ENCODE assay signal across 18 cellular contexts in the genomic region with DNA sequence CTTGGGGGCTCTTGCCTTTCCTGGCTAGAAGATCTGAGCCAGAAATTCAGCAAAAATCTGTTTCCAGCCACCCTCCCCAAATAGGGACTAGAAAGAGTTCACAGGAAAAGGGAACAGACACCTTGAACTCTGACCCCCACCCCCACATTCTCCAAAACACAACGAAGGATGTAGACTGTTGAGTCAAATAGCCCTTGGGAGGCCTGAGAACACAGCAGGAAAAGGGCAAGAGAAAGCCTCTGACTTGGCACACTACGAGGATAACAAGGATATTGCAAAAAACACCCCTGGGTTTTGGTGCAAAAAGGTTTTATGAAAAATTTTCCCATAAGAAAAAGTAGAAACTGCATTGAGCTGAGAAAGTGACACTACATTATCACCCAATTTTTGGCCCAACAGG. TPM values are rescaled to one million over a fixed set of nuclear protein-coding genes. Genes with fewer than 3 reads are reported as not detected.
A peak's percentile ranks its signal among the peaks of the same experiment; 100 is the strongest.
DNase-seq lines count a peak whose midpoint lies in the region; ATAC-seq and TF ChIP-seq lines count a peak whose summit lies in the region.
"Had no signal": no experiment of that assay in that cellular context is flagged by ENCODE, and none has a peak within 500 bp of the region (broad histone marks: within the 10 kb centered on the region; RNA-seq: fewer than 3 reads in every experiment).

No MANE protein-coding gene starts in this region.

- H3K9ac ChIP-seq in smooth muscle cell (ENCODE audit: low read depth) = no peak overlapping the region

- peaks cover 35% of the 10 kb centered on the region for H4K20me1 ChIP-seq in smooth muscle cell (ENCODE audit: low read depth)

- H2AFZ ChIP-seq in smooth muscle cell (ENCODE audit: low read depth) = no peak overlapping the region

- H3K9me3 ChIP-seq in HEK293 (ENCODE audit: control insufficient read depth, insufficient read depth, low read depth, low read length) = no peaks in the 10 kb centered on the region
- no peaks in the 10 kb centered on the region for H3K9me3 ChIP-seq in smooth muscle cell (replicated peaks; ENCODE audit: low read depth)
- H3K9me3 ChIP-seq: body of pancreas had no signal

- H3K36me3 ChIP-seq in HEK293 (ENCODE audit: control insufficient read depth in 2 of 2, insufficient read depth in 1 of 2, low read length in 2 of 2) (peaks cover 6 to 58% of the 10 kb centered on the region in 2 experiments; a peak in 2 of 3 replicates), smooth muscle cell (ENCODE audit: low read depth) (peaks cover 9% of the 10 kb centered on the region)

- peaks cover 25% of the 10 kb centered on the region for H3K79me2 ChIP-seq in smooth muscle cell (ENCODE audit: low read depth)

- no peaks in the 10 kb centered on the region for H3K27me3 ChIP-seq in smooth muscle cell (ENCODE audit: low read depth)
- H3K27me3 ChIP-seq: body of pancreas had no signal

- POLR2A ChIA-PET in HEK293 (lab: Yijun Ruan, JAX) = interaction anchor here (0.6 kb wide), 1 partner anchor 66 kb away, joined by 7 read pairs; no protein-coding TSS in a partner anchor

- peaks cover 11% of the 10 kb centered on the region for H3F3A ChIP-seq in smooth muscle cell (ENCODE audit: low read depth)

- H3K4me2 ChIP-seq in smooth muscle cell = no peak overlapping the region

- H3K27ac ChIP-seq in HEK293 (ENCODE audit: extremely low read depth, low read depth, low read length) (no peak overlapping the region), VCaP (peak overlapping the region; percentile 95; the same call in 1 of the 2 replicates), smooth muscle cell (ENCODE audit: low read depth) (peak overlapping the region; percentile 83)

- DNase-seq in fibroblast of the aortic adventitia (ENCODE audit: low read depth) (peak; percentile 9), smooth muscle cell (lab: John Stamatoyannopoulos, UW; ENCODE audit: unreplicated experiment) (no peak), OCI-M2 (lab: John Stamatoyannopoulos, UW; ENCODE audit: unreplicated experiment) (no peak)
- DNase-seq: activated CD4-positive, alpha-beta T cell treated with anti-CD3 and anti-CD28 coated beads, Interleukin-2, amount 50 U/mL, for 1 hour; activated effector memory CD4-positive, alpha-beta T cell treated with Interleukin-2 at 50 U/mL for 16 hours; effector CD8-positive, alpha-beta T cell; foreskin melanocyte; HCEC 1CT; SHP77 treated with DMSO at 0.1 percent for 48 hours; small intestine; stimulated activated naive CD4-positive, alpha-beta T cell treated with Interleukin-2 at 50 U/mL for 16 hours; T1000 had no signal

- 86% methylated on average over 2 of the region's 2 CpGs for WGBS in smooth muscle cell (ENCODE audit: low lambda C conversion rate)

- ATAC-seq in GM19328 (IDR thresholded peaks at IDR 0.05; ENCODE audit: unreplicated experiment) = no peak
- ATAC-seq in GM18517 (IDR thresholded peaks at IDR 0.05; ENCODE audit: unreplicated experiment) = no peak
- ATAC-seq: body of pancreas had no signal

- TF ChIP-seq CTCF in HEK293 (tag by site-specific recombination; IDR thresholded peaks at IDR 0.05) = no peak
- no peak for TF ChIP-seq CTCF in VCaP (conservative IDR thresholded peaks at IDR 0.05)
- no peak for TF ChIP-seq CTCF in fibroblast of the aortic adventitia (IDR thresholded peaks at IDR 0.05; ENCODE audit: insufficient read depth, low read length)
- TF ChIP-seq CTCF in smooth muscle cell (IDR thresholded peaks at IDR 0.05; ENCODE audit: borderline replicate concordance, insufficient read depth, poor library complexity, severe bottlenecking) = no peak

- CTCF ChIA-PET in HEK293 (lab: Yijun Ruan, JAX) = no interaction called here

- H3K4me3 ChIP-seq in HEK293 (ENCODE audit: low read depth, low read length) = no peak overlapping the region
- H3K4me3 ChIP-seq in fibroblast of the aortic adventitia (ENCODE audit: low read depth, low read length) = no peak overlapping the region
- no peak overlapping the region for H3K4me3 ChIP-seq in smooth muscle cell
- H3K4me3 ChIP-seq: body of pancreas, lung had no signal

- peaks cover 3% of the 10 kb centered on the region; the same call in 1 of the 2 replicates for H3K4me1 ChIP-seq in HEK293 (ENCODE audit: control insufficient read depth, insufficient read depth, low read length)
- peaks cover 15% of the 10 kb centered on the region for H3K4me1 ChIP-seq in smooth muscle cell (ENCODE audit: low read depth)

TF ChIP-seq in HEK293, 187 proteins besides CTCF, POLR2A, EP300 and RAD21:
- peak; percentile 27; the same call in 1 of the 2 replicates for TF ChIP-seq PRDM1 (tag by site-specific recombination; IDR thresholded peaks at IDR 0.05)
- TF ChIP-seq ZNF664 (tag by site-specific recombination; IDR thresholded peaks at IDR 0.05) = no peak
TF ChIP-seq in HEK293: peak in this region for 1.

RNA-seq across cellular contexts. Expression of a gene that starts 1.9 kb away (rescaled TPM):
- total RNA-seq in fibroblast of the aortic adventitia (ENCODE audit: low replicate concordance) = 3.1 and 8.9 TPM in 2 replicates
- total RNA-seq in smooth muscle cell = 29.6 and 39.9 TPM in 2 replicates
- polyA plus RNA-seq in smooth muscle cell = 46.0 and 46.4 TPM in 2 replicates

RNA-seq across cellular contexts. Expression of a gene that starts 2.4 kb away (rescaled TPM):
- total RNA-seq in fibroblast of the aortic adventitia (ENCODE audit: low replicate concordance) = 14.5 and 24.0 TPM in 2 replicates
- total RNA-seq in smooth muscle cell = 56.4 and 57.8 TPM in 2 replicates
- polyA plus RNA-seq in smooth muscle cell = 140 and 143 TPM in 2 replicates

RNA-seq across cellular contexts. Expression of a gene that starts 16.3 kb away (rescaled TPM):
- total RNA-seq in fibroblast of the aortic adventitia (ENCODE audit: low replicate concordance) = 0.65 and 0.99 TPM in 2 replicates
- total RNA-seq in smooth muscle cell = 0.13 TPM in 1 of 2 replicates, not detected in the other
- polyA plus RNA-seq in smooth muscle cell = 0.61 and 0.67 TPM in 2 replicates

RNA-seq across cellular contexts. Expression of a gene that starts 45.0 kb away (rescaled TPM):
- total RNA-seq in fibroblast of the aortic adventitia (ENCODE audit: low replicate concordance) (not detected in 2 replicates), smooth muscle cell (not detected in 2 replicates)
- polyA plus RNA-seq in smooth muscle cell = not detected in 2 replicates

RNA-seq across cellular contexts. Expression of a gene that starts 49.5 kb away (rescaled TPM):
- total RNA-seq in fibroblast of the aortic adventitia (ENCODE audit: low replicate concordance) = 4.7 and 7.4 TPM in 2 replicates
- total RNA-seq in smooth muscle cell = 5.3 and 25.9 TPM in 2 replicates
- 6.8 and 8.1 TPM in 2 replicates for polyA plus RNA-seq in smooth muscle cell
